ENCODE assay signal across 1 cellular context in genomic region chr2:40584432-40584831, GRCh38.
TF ChIP-seq lines count a peak whose summit lies in the region.

No MANE protein-coding gene starts in this region.

TF ChIP-seq in SK-N-SH, 30 proteins besides CTCF, POLR2A, EP300 and RAD21 (continued from another document):
- TF ChIP-seq POLR2AphosphoS5 (IDR thresholded peaks at IDR 0.05; ENCODE audit: low read depth, low read length) (no peak), FOXJ3 (CRISPR knock-in tag; IDR thresholded peaks at IDR 0.05) (no peak)
